ENCODE assay signal across 28 cellular contexts in the genomic region with DNA sequence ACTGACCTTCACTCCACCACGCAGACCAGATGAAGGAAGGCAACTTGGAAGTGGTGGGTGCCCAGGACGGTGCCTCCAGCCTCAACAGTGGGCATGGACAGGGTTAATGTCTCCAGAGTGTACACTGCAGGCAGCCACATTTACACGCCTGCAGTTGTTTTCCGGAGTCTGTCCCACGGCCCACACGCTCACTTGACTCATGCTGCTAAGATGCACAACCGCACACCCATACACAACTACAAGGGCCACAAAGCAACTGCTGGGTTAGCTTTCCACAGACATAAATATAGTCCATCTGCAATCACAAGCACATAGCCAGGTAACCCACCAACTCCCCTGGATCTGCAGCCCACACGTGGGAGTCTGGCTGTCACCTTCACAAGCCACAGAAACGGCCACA. TPM values are rescaled to one million over a fixed set of nuclear protein-coding genes. Genes with fewer than 3 reads are reported as not detected.
DNase-seq lines count a peak whose midpoint lies in the region; ATAC-seq, FAIRE-seq and TF ChIP-seq lines count a peak whose summit lies in the region.
"Had no signal": no experiment of that assay in that cellular context is flagged by ENCODE, and none has a peak within 500 bp of the region (broad histone marks: within the 10 kb centered on the region; RNA-seq: fewer than 3 reads in every experiment).

No MANE protein-coding gene starts in this region.

- ATAC-seq in heart left ventricle (no peak), Right ventricle myocardium inferior (no peak), GM19455 (IDR thresholded peaks at IDR 0.05; ENCODE audit: unreplicated experiment) (no peak), GM21576 (IDR thresholded peaks at IDR 0.05; ENCODE audit: unreplicated experiment) (no peak)

- no peaks in the 10 kb centered on the region for H3K79me2 ChIP-seq in astrocyte (ENCODE audit: insufficient read depth, low read length)

- intact Hi-C loops in heart left ventricle (cut with DNase I) (loop anchor here in 8 of 10 donors (2.0 to 10.0 kb wide), 8 partner anchors 101 to 368 kb away; partner anchors contain the start of genes ERICH4 (in 6 of the 8), CEACAM21 (in 3 of the 8), DMAC2 (in 1 of the 8) and TGFB1 (in 1 of the 8)), Right ventricle myocardium inferior (cut with DNase I) (loop anchor here (10.0 kb wide), 1 partner anchor 238 kb away; the partner anchor contains the start of gene ERICH4)

- FAIRE-seq in astrocyte (lab: Jason Lieb, UNC) = no peak
- FAIRE-seq: H54, RCC 7860 had no signal

- 76 to 80% (median 78%) methylated on average over 9 of the region's 9 CpGs for WGBS in heart left ventricle, 4 donors
- 45 to 49% methylated on average over 8 of the region's 9 CpGs for WGBS in tibial nerve, 2 donors

- H3K27me3 Mint-ChIP-seq in astrocyte (ENCODE audit: low read depth, unreplicated experiment) (peaks cover 2% of the 10 kb centered on the region), nephron progenitor cell (ENCODE audit: low read depth, poor library complexity) (peaks cover 4% of the 10 kb centered on the region)
- H3K27me3 Mint-ChIP-seq: activated naive CD8-positive, alpha-beta T cell had no signal

- DNase-seq in heart left ventricle (peak in 1 of 5 donors; percentile 33), Right ventricle myocardium inferior (ENCODE audit: missing footprints) (no peak), astrocyte (ENCODE audit: low read depth) (no peak), nephron progenitor cell (no peak), tibial nerve (ENCODE audit: low spot score in 2 of 2) (no peak), occipital lobe (lab: John Stamatoyannopoulos, UW) (no peak)
- DNase-seq: 8988T; activated CD4-positive, alpha-beta T cell treated with anti-CD3 and anti-CD28 coated beads, Interleukin-2, amount 50 U/mL, for 1 hour; activated CD8-positive, alpha-beta memory T cell treated with anti-CD3 and anti-CD28 coated beads, Interleukin-2, amount 50 U/mL, for 4 hours; AML-193; effector CD4-positive, alpha-beta T cell; erythroblast; KBM-7; kidney glomerular epithelial cell; MM.1S; NCI-H146; stimulated activated CD4-positive, alpha-beta T cell treated with anti-CD3 and anti-CD28 coated beads, Interleukin-2, amount 100 ng/mL, for 48 hours; stimulated activated naive CD4-positive, alpha-beta T cell treated with Interleukin-2 at 50 U/mL for 16 hours; thyroid gland had no signal

- no peaks in the 10 kb centered on the region for H3K27me3 ChIP-seq in heart left ventricle
- H3K27me3 ChIP-seq in astrocyte (ENCODE audit: insufficient read depth, low read length) = no peaks in the 10 kb centered on the region
- no peaks in the 10 kb centered on the region for H3K27me3 ChIP-seq in tibial nerve
- H3K27me3 ChIP-seq: thyroid gland had no signal

- no peaks in the 10 kb centered on the region for H4K20me1 ChIP-seq in astrocyte (ENCODE audit: insufficient read depth, low read length)

- H3K36me3 Mint-ChIP-seq in astrocyte (ENCODE audit: low read depth, unreplicated experiment) (peaks cover 5% of the 10 kb centered on the region), nephron progenitor cell (ENCODE audit: low read depth) (no peaks in the 10 kb centered on the region)
- H3K36me3 Mint-ChIP-seq: activated naive CD8-positive, alpha-beta T cell had no signal

- peaks cover 3% of the 10 kb centered on the region for H3K4me1 Mint-ChIP-seq in astrocyte (ENCODE audit: low read depth, unreplicated experiment)
- peaks cover 16% of the 10 kb centered on the region for H3K4me1 Mint-ChIP-seq in nephron progenitor cell

- no peak for TF ChIP-seq EP300 in tibial nerve (IDR thresholded peaks at IDR 0.05)

- H3K4me3 Mint-ChIP-seq in astrocyte (ENCODE audit: unreplicated experiment) (peak overlapping the region; percentile 62), nephron progenitor cell (no peak overlapping the region)
- H3K4me3 Mint-ChIP-seq: activated naive CD8-positive, alpha-beta T cell had no signal

- H3K36me3 ChIP-seq in heart left ventricle (no peaks in the 10 kb centered on the region), astrocyte (ENCODE audit: insufficient read depth, low read length) (no peaks in the 10 kb centered on the region), tibial nerve (no peaks in the 10 kb centered on the region)
- H3K36me3 ChIP-seq: thyroid gland had no signal

- TF ChIP-seq CTCF in heart left ventricle (IDR thresholded peaks at IDR 0.05) (no peak), astrocyte (IDR thresholded peaks at IDR 0.05; ENCODE audit: insufficient read depth, low read depth, low read length) (no peak), nephron progenitor cell (IDR thresholded peaks at IDR 0.05) (no peak), tibial nerve (IDR thresholded peaks at IDR 0.05) (no peak)

- TF ChIP-seq POLR2A in heart left ventricle (IDR thresholded peaks at IDR 0.05) = no peak
- no peak for TF ChIP-seq POLR2A in tibial nerve (IDR thresholded peaks at IDR 0.05)

- no peak overlapping the region for H3K4me2 ChIP-seq in astrocyte (ENCODE audit: low read length)

- H3K9me3 ChIP-seq in heart left ventricle (no peaks in the 10 kb centered on the region), astrocyte (ENCODE audit: insufficient read depth, low read depth, low read length) (no peaks in the 10 kb centered on the region), tibial nerve (no peaks in the 10 kb centered on the region)
- H3K9me3 ChIP-seq: thyroid gland had no signal

- H3K9me3 Mint-ChIP-seq in astrocyte (ENCODE audit: unreplicated experiment) (no peaks in the 10 kb centered on the region), nephron progenitor cell (no peaks in the 10 kb centered on the region)
- H3K9me3 Mint-ChIP-seq: activated T-helper 2 cell treated with anti-CD3 and anti-CD28 coated beads, Interferon-gamma antibody, Interleukin-2, Interleukin-4, amounts not matched to agents 10 μg/mL and 5 μg/mL and 100 μg/mL, durations not matched to agents 14 hours and 24 hours and 36 hours had no signal

- H3K27ac ChIP-seq in heart left ventricle = peak overlapping the region in 8 of 12 donors; percentile 51 to 74 (median 70)
- H3K27ac ChIP-seq in astrocyte (ENCODE audit: low read depth, low read length) = no peak overlapping the region
- peak overlapping the region; percentile 57 to 78 (median 68) for H3K27ac ChIP-seq in tibial nerve
- H3K27ac ChIP-seq: SK-N-MC, VCaP had no signal

- H3K27ac Mint-ChIP-seq in astrocyte (ENCODE audit: unreplicated experiment) (no peak overlapping the region), nephron progenitor cell (peak overlapping the region; percentile 72)
- H3K27ac Mint-ChIP-seq: activated naive CD8-positive, alpha-beta T cell; activated T-helper 2 cell treated with anti-CD3 and anti-CD28 coated beads, Interferon-gamma antibody, Interleukin-2, Interleukin-4, amounts not matched to agents 10 μg/mL and 5 μg/mL and 100 μg/mL, durations not matched to agents 14 hours and 24 hours and 36 hours had no signal

- H3K9ac ChIP-seq in astrocyte (ENCODE audit: low read length) = no peak overlapping the region

- no peak overlapping the region for H3K4me3 ChIP-seq in heart left ventricle
- no peak overlapping the region for H3K4me3 ChIP-seq in astrocyte (ENCODE audit: insufficient read depth, low read depth, low read length)
- no peak overlapping the region for H3K4me3 ChIP-seq in tibial nerve
- H3K4me3 ChIP-seq: SK-N-MC, thyroid gland had no signal

- H3K4me1 ChIP-seq in heart left ventricle (peaks cover 0 to 9% (median 0%) of the 10 kb centered on the region in 12 donors), astrocyte (ENCODE audit: insufficient read depth, low read length) (peaks cover 3% of the 10 kb centered on the region), tibial nerve (peaks cover 0 to 20% (median 5%) of the 10 kb centered on the region in 4 donors)
- H3K4me1 ChIP-seq: thyroid gland had no signal

- no peak overlapping the region for H2AFZ ChIP-seq in astrocyte (ENCODE audit: low read depth, low read length)

RNA-seq across cellular contexts. Expression of gene AXL, which starts 12.6 kb away (rescaled TPM):
- total RNA-seq in heart left ventricle = 10 to 100 TPM in 7 of 9 donors, 1 to 10 TPM in 2; 9.3 to 62.5 (median 13.2) TPM
- polyA plus RNA-seq in heart left ventricle = 10 to 100 TPM in 1 of 2 donors, 1 to 10 TPM in 1; 5.0 to 21.1 TPM
- total RNA-seq in Right ventricle myocardium inferior = 19.8 TPM
- total RNA-seq in astrocyte = 134 and 156 TPM in 2 replicates
- 100 to 1,000 TPM in 1 of 4 donors, 10 to 100 TPM in 3; 72.0 to 110 (median 88.5) TPM for total RNA-seq in tibial nerve
- 9.2 TPM for total RNA-seq in occipital lobe

RNA-seq across cellular contexts. Expression of gene CYP2S1, which starts 13.4 kb away (rescaled TPM):
- total RNA-seq in heart left ventricle (1 to 10 TPM in 2 of 9 donors, under 1 TPM in 7; 0.18 to 3.8 (median 0.37) TPM), Right ventricle myocardium inferior (0.73 TPM), astrocyte (6.2 and 11.1 TPM in 2 replicates), tibial nerve (1 to 10 TPM in 1 of 4 donors, under 1 TPM in 3; 0.42 to 1.4 (median 0.63) TPM), occipital lobe (1.4 TPM)
- polyA plus RNA-seq in heart left ventricle = under 1 TPM; 0.11 to 0.35 TPM
- polyA plus RNA-seq: neural cell had no signal

RNA-seq across cellular contexts. Expression of gene HNRNPUL1, which starts 57.7 kb away (rescaled TPM):
- total RNA-seq in heart left ventricle (100 to 1,000 TPM in 7 of 9 donors, 10 to 100 TPM in 2; 88.7 to 138 (median 115) TPM), Right ventricle myocardium inferior (110 TPM), astrocyte (164 and 174 TPM in 2 replicates), tibial nerve (100 to 1,000 TPM; 136 to 163 (median 146) TPM), occipital lobe (64.7 TPM)
- polyA plus RNA-seq in heart left ventricle = 10 to 100 TPM; 64.2 to 91.0 TPM
